In the genomic region with DNA sequence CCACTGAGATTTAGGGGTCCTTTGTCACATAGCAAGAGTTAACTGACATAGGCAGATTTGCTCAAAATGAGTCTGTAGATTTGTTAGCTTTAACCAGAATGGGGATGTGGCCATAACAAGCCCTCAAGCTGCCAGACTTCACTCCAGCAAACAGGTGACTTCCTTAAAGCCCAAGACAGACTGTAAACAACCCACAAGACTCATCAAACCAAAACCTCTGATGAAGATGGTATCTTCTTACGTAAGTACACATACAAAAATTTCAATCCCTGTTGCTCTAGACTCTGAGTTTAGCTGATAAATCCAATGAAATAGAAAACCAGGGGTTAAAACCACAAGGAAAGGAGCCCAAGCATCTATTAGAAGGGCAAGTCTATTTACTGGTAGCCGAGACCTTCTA, we compare ENCODE assay signal across 16 cellular contexts. TPM values are rescaled to one million over a fixed set of nuclear protein-coding genes. Genes with fewer than 3 reads are reported as not detected.
DNase-seq lines count a peak whose midpoint lies in the region; ATAC-seq, FAIRE-seq and TF ChIP-seq lines count a peak whose summit lies in the region.
"Had no signal": no experiment of that assay in that cellular context is flagged by ENCODE, and none has a peak within 500 bp of the region (broad histone marks: within the 10 kb centered on the region; RNA-seq: fewer than 3 reads in every experiment).

No MANE protein-coding gene starts in this region.

- POLR2A ChIA-PET in activated CD4-positive, alpha-beta T cell treated with anti-CD3 and anti-CD28 coated beads for 36 hours (lab: Charles Lee), result no interaction called here
- POLR2A ChIA-PET in activated CD8-positive, alpha-beta T cell treated with anti-CD3 and anti-CD28 coated beads, Interleukin-2, amount 10 ng/mL, durations not matched to agents 7 days and 5 days (lab: Charles Lee), result interaction anchor here (0.9 to 3.9 kb wide), 2 partner anchors 16 to 19 kb away, joined by 3 to 67 read pairs; partner anchors contain the start of gene ZBTB20

- intact Hi-C loops in activated CD4-positive, alpha-beta T cell treated with anti-CD3 and anti-CD28 coated beads for 36 hours (cut with DNase I, micrococcal nuclease), result loop anchor here (1.0 to 10.0 kb wide), 4 partner anchors 17 to 783 kb away; no protein-coding TSS in a partner anchor

- peaks cover 30% of the 10 kb centered on the region for H3K4me1 Mint-ChIP-seq in activated CD4-positive, alpha-beta T cell treated with anti-CD3 and anti-CD28 coated beads for 36 hours
- H3K4me1 Mint-ChIP-seq in activated CD8-positive, alpha-beta T cell treated with anti-CD3 and anti-CD28 coated beads, Interleukin-2, amount 10 ng/mL, durations not matched to agents 7 days and 5 days (ENCODE audit: low read depth), result peaks cover 42% of the 10 kb centered on the region
- peaks cover 12% of the 10 kb centered on the region for H3K4me1 Mint-ChIP-seq in memory B cell
- H3K4me1 Mint-ChIP-seq: nephron had no signal

- peak; percentile 66 for ATAC-seq in activated CD4-positive, alpha-beta T cell treated with anti-CD3 and anti-CD28 coated beads for 36 hours
- peak; percentile 82 for ATAC-seq in activated CD8-positive, alpha-beta T cell treated with anti-CD3 and anti-CD28 coated beads, Interleukin-2, amount 10 ng/mL, durations not matched to agents 7 days and 5 days
- ATAC-seq in memory B cell (ENCODE audit: low read depth) (peak; percentile 89), GM18867 (IDR thresholded peaks at IDR 0.05; ENCODE audit: unreplicated experiment) (no peak), GM21786 (IDR thresholded peaks at IDR 0.05; ENCODE audit: unreplicated experiment) (no peak)
- ATAC-seq: left ventricle myocardium superior had no signal

- H3K9me3 Mint-ChIP-seq in activated CD4-positive, alpha-beta T cell treated with anti-CD3 and anti-CD28 coated beads for 36 hours (ENCODE audit: low read depth), result no peaks in the 10 kb centered on the region
- H3K9me3 Mint-ChIP-seq in activated CD8-positive, alpha-beta T cell treated with anti-CD3 and anti-CD28 coated beads, Interleukin-2, amount 10 ng/mL, durations not matched to agents 7 days and 5 days (ENCODE audit: insufficient read depth), result peaks cover 4% of the 10 kb centered on the region
- H3K9me3 Mint-ChIP-seq in memory B cell, result no peaks in the 10 kb centered on the region
- H3K9me3 Mint-ChIP-seq: nephron had no signal

- CTCF ChIA-PET in activated CD4-positive, alpha-beta T cell treated with anti-CD3 and anti-CD28 coated beads for 36 hours (lab: Charles Lee), result interaction anchor here (0.7 to 2.1 kb wide), 8 partner anchors 11 to 456 kb away, joined by 3 to 11 read pairs (median 4); no protein-coding TSS in a partner anchor
- CTCF ChIA-PET in activated CD8-positive, alpha-beta T cell treated with anti-CD3 and anti-CD28 coated beads, Interleukin-2, amount 10 ng/mL, durations not matched to agents 7 days and 5 days (lab: Charles Lee), result interaction anchor here (1.0 to 7.5 kb wide), 6 partner anchors 10 to 650 kb away, joined by 3 to 79 read pairs (median 8); partner anchors contain the start of gene ZBTB20

- no peak for TF ChIP-seq POLR2A in GM12891 (IDR thresholded peaks at IDR 0.05; ENCODE audit: low read depth, low read length)

- H3K36me3 Mint-ChIP-seq in activated CD4-positive, alpha-beta T cell treated with anti-CD3 and anti-CD28 coated beads for 36 hours (ENCODE audit: low read depth), result no peaks in the 10 kb centered on the region
- H3K36me3 Mint-ChIP-seq in activated CD8-positive, alpha-beta T cell treated with anti-CD3 and anti-CD28 coated beads, Interleukin-2, amount 10 ng/mL, durations not matched to agents 7 days and 5 days (ENCODE audit: low read depth), result peaks cover 5% of the 10 kb centered on the region
- H3K36me3 Mint-ChIP-seq in memory B cell, result no peaks in the 10 kb centered on the region

- no peak overlapping the region for H3K4me3 Mint-ChIP-seq in activated CD4-positive, alpha-beta T cell treated with anti-CD3 and anti-CD28 coated beads for 36 hours
- peak overlapping the region; percentile 34 for H3K4me3 Mint-ChIP-seq in activated CD8-positive, alpha-beta T cell treated with anti-CD3 and anti-CD28 coated beads, Interleukin-2, amount 10 ng/mL, durations not matched to agents 7 days and 5 days
- no peak overlapping the region for H3K4me3 Mint-ChIP-seq in memory B cell
- H3K4me3 Mint-ChIP-seq: nephron had no signal

- peak overlapping the region; percentile 43 for H3K27ac Mint-ChIP-seq in activated CD4-positive, alpha-beta T cell treated with anti-CD3 and anti-CD28 coated beads for 36 hours
- peak overlapping the region; percentile 53 for H3K27ac Mint-ChIP-seq in activated CD8-positive, alpha-beta T cell treated with anti-CD3 and anti-CD28 coated beads, Interleukin-2, amount 10 ng/mL, durations not matched to agents 7 days and 5 days
- H3K27ac Mint-ChIP-seq in memory B cell, result peak overlapping the region; percentile 35
- H3K27ac Mint-ChIP-seq: nephron had no signal

- no peaks in the 10 kb centered on the region for H3K27me3 Mint-ChIP-seq in activated CD4-positive, alpha-beta T cell treated with anti-CD3 and anti-CD28 coated beads for 36 hours
- no peaks in the 10 kb centered on the region for H3K27me3 Mint-ChIP-seq in activated CD8-positive, alpha-beta T cell treated with anti-CD3 and anti-CD28 coated beads, Interleukin-2, amount 10 ng/mL, durations not matched to agents 7 days and 5 days (ENCODE audit: low read depth)
- no peaks in the 10 kb centered on the region for H3K27me3 Mint-ChIP-seq in memory B cell

- DNase-seq in activated CD4-positive, alpha-beta T cell treated with anti-CD3 and anti-CD28 coated beads for 36 hours, result peak; percentile 13
- DNase-seq in activated CD4-positive, alpha-beta T cell treated with anti-CD3 and anti-CD28 coated beads for 1 hour, result no peak
- no peak for DNase-seq in GM12891 (ENCODE audit: insufficient read length, low spot score)
- peak; percentile 46 for DNase-seq in activated CD8-positive, alpha-beta T cell treated with anti-CD3 and anti-CD28 coated beads, Interleukin-2, amount 10 ng/mL, durations not matched to agents 7 days and 5 days
- no peak for DNase-seq in memory B cell (ENCODE audit: low spot score in 2 of 2)
- no peak for DNase-seq in HTR-8/SVneo (ENCODE audit: insufficient read length, low spot score)
- DNase-seq: cortex of kidney, KG1, left ventricle myocardium superior, NCI-H1105, NCI-H69, uterus had no signal

- no peak for FAIRE-seq in GM12891 (lab: Jason Lieb, UNC)
- FAIRE-seq in HTR-8/SVneo (lab: Jason Lieb, UNC), result no peak
- FAIRE-seq: A204.1 had no signal

TF ChIP-seq in GM12891, 5 proteins besides CTCF, POLR2A, EP300 and RAD21:
- TF ChIP-seq PAX5 (IDR thresholded peaks at IDR 0.05; ENCODE audit: insufficient read depth, low read length, severe bottlenecking) (no peak), SPI1 (IDR thresholded peaks at IDR 0.05; ENCODE audit: low read depth, low read length) (0 out of 2 replicates have a peak, but pooled peaks have one; percentile 3), TAF1 (IDR thresholded peaks at IDR 0.05; ENCODE audit: low read depth, low read length) (no peak), POU2F2 (IDR thresholded peaks at IDR 0.05; ENCODE audit: low read depth, low read length) (no peak)

RNA-seq across cellular contexts. Expression of gene ZBTB20, which starts 18.2 kb away (rescaled TPM):
- total RNA-seq in activated CD4-positive, alpha-beta T cell treated with anti-CD3 and anti-CD28 coated beads for 36 hours, result 1 to 10 TPM; 5.2 to 6.4 TPM
- 1.6 TPM for polyA plus RNA-seq in GM12891 (2012; ENCODE audit: low read depth, missing spikeins)
- total RNA-seq in activated CD8-positive, alpha-beta T cell treated with anti-CD3 and anti-CD28 coated beads, Interleukin-2, amount 10 ng/mL, durations not matched to agents 7 days and 5 days, result 1 to 10 TPM; 8.1 TPM

Comparison
In these comparisons a context has a peak if more than half of its experiments do, and no peak if none do; other contexts are left out.
1. DNase-seq: peak in activated CD4-positive, alpha-beta T cell treated with anti-CD3 and anti-CD28 coated beads for 36 hours (single experiment) and activated CD8-positive, alpha-beta T cell treated with anti-CD3 and anti-CD28 coated beads, Interleukin-2, amount 10 ng/mL, durations not matched to agents 7 days and 5 days (single experiment); none in activated CD4-positive, alpha-beta T cell treated with anti-CD3 and anti-CD28 coated beads for 1 hour (single experiment), GM12891 (single experiment), memory B cell (0 of 2) and HTR-8/SVneo (single experiment).
2. ATAC-seq: peak in activated CD4-positive, alpha-beta T cell treated with anti-CD3 and anti-CD28 coated beads for 36 hours (single experiment), activated CD8-positive, alpha-beta T cell treated with anti-CD3 and anti-CD28 coated beads, Interleukin-2, amount 10 ng/mL, durations not matched to agents 7 days and 5 days (single experiment) and memory B cell (single experiment); none in GM18867 (single experiment) and GM21786 (single experiment).
3. Peak in every context shown above with its lines, with median percentiles within 50 percentile points of each other: H3K27ac Mint-ChIP-seq.